In the genomic region with DNA sequence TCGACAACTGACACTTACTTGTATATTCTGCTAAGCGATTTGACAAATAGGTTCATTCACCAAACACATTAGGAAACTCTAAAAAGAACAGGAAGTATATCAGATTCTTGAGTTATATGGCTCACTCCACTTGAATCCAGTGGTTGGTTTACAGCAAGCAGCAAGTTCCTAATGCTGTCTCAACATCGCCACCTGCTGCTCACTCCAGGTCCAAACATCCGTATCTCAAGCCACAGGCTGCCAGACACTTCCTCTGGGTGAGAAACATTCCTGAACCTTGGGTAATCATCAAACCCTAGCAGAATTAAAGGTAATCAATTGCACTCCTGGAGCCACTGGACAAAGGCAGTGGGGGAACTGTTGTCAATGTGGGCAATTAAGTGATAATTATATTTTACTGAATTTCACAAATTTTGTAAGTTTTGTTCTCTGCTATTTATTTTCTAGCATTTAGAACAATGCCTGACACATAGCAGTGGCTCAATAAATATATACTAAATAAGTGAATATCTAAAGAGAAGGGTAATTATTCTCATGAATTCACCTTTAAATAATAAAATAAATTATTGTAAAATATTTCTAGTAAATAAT, we compare ENCODE assay signal across 8 cellular contexts.
DNase-seq lines count a peak whose midpoint lies in the region; ATAC-seq, FAIRE-seq and TF ChIP-seq lines count a peak whose summit lies in the region.

No MANE protein-coding gene starts in this region.

- peak; percentile 79 for TF ChIP-seq RAD21 in Ishikawa (IDR thresholded peaks at IDR 0.05; ENCODE audit: low read depth)

- no peak overlapping the region for H3K27ac Mint-ChIP-seq in activated T-cell treated with anti-CD3 and anti-CD28 coated beads, Interleukin-2, amount 50 U/mL, for 72 hours

- no peaks in the 10 kb centered on the region for H3K36me3 ChIP-seq in neutrophil

- TF ChIP-seq EP300 in Ishikawa (IDR thresholded peaks at IDR 0.05; ENCODE audit: borderline replicate concordance) = no peak

- no peak overlapping the region for H3K27ac ChIP-seq in neutrophil

- DNase-seq in DMS53 treated with DMSO at 0.1 percent for 48 hours (lab: John Stamatoyannopoulos, UW; ENCODE audit: unreplicated experiment) = peak; percentile 86
- peak; percentile 64 for DNase-seq in RCC 7860 (ENCODE audit: low spot score)
- peak; percentile 68 to 76 for DNase-seq in activated T-cell treated with anti-CD3 and anti-CD28 coated beads, Interleukin-2, amount 50 U/mL, for 72 hours
- peak; percentile 93 for DNase-seq in fibroblast of the aortic adventitia (ENCODE audit: low read depth)
- DNase-seq in superior temporal gyrus (ENCODE audit: extremely low spot score) = peak; percentile 92

- H3K27me3 Mint-ChIP-seq in activated T-cell treated with anti-CD3 and anti-CD28 coated beads, Interleukin-2, amount 50 U/mL, for 72 hours (ENCODE audit: low read depth) = no peaks in the 10 kb centered on the region

- H3K9me3 ChIP-seq in neutrophil = no peaks in the 10 kb centered on the region

- H3K9me3 Mint-ChIP-seq in activated T-cell treated with anti-CD3 and anti-CD28 coated beads, Interleukin-2, amount 50 U/mL, for 72 hours = no peaks in the 10 kb centered on the region

- H3K27me3 ChIP-seq in neutrophil = no peaks in the 10 kb centered on the region

- H3K36me3 Mint-ChIP-seq in activated T-cell treated with anti-CD3 and anti-CD28 coated beads, Interleukin-2, amount 50 U/mL, for 72 hours (ENCODE audit: insufficient read depth in 2 of 2) = no peaks in the 10 kb centered on the region

- TF ChIP-seq CTCF in fibroblast of the aortic adventitia (IDR thresholded peaks at IDR 0.05; ENCODE audit: insufficient read depth, low read length) (peak; percentile 86), neutrophil (IDR thresholded peaks at IDR 0.05) (peak; percentile 52)

- FAIRE-seq in RCC 7860 (lab: Jason Lieb, UNC) = peak; percentile 75

- H3K4me3 Mint-ChIP-seq in activated T-cell treated with anti-CD3 and anti-CD28 coated beads, Interleukin-2, amount 50 U/mL, for 72 hours = no peak overlapping the region

- no peak overlapping the region for H3K4me3 ChIP-seq in fibroblast of the aortic adventitia (ENCODE audit: low read depth, low read length)
- no peak overlapping the region for H3K4me3 ChIP-seq in neutrophil (ENCODE audit: low read depth in 1 of 2, low read length in 1 of 2)

- H3K4me1 ChIP-seq in neutrophil (ENCODE audit: control insufficient read depth in 1 of 2, insufficient read depth in 1 of 2, low read depth in 1 of 2, low read length in 1 of 2) = peaks cover 0 to 11% of the 10 kb centered on the region in 2 experiments

- H3K4me1 Mint-ChIP-seq in activated T-cell treated with anti-CD3 and anti-CD28 coated beads, Interleukin-2, amount 50 U/mL, for 72 hours (ENCODE audit: low read depth) = peaks cover 15% of the 10 kb centered on the region

- ATAC-seq in GM21576 (IDR thresholded peaks at IDR 0.05; ENCODE audit: unreplicated experiment) = peak; percentile 92
- peak; percentile 72 to 75 for ATAC-seq in activated T-cell treated with anti-CD3 and anti-CD28 coated beads, Interleukin-2, amount 50 U/mL, for 72 hours (replicated peaks in 1 of 2)

TF ChIP-seq in Ishikawa, 13 proteins besides CTCF, POLR2A, EP300 and RAD21:
- no peak for TF ChIP-seq TCF12 (IDR thresholded peaks at IDR 0.05; ENCODE audit: low read depth)
- TF ChIP-seq CREB1 (IDR thresholded peaks at IDR 0.05; ENCODE audit: low read depth) = no peak
